10 cellular contexts compared by ENCODE assay signal in genomic region chr1:162070825-162071224, GRCh38. TPM values are rescaled to one million over a fixed set of nuclear protein-coding genes. Genes with fewer than 3 reads are reported as not detected.
DNase-seq lines count a peak whose midpoint lies in the region; ATAC-seq, FAIRE-seq and TF ChIP-seq lines count a peak whose summit lies in the region.
"Had no signal": no experiment of that assay in that cellular context is flagged by ENCODE, and none has a peak within 500 bp of the region (broad histone marks: within the 10 kb centered on the region; RNA-seq: fewer than 3 reads in every experiment).

No MANE protein-coding gene starts in this region.

- BruUV-seq in K562 (replicated peaks; lab: Mats Ljungman, UMichigan) = no TSS peak

- FAIRE-seq in K562 (lab: Jason Lieb, UNC) = no peak

- no peak overlapping the region for H3K27ac ChIP-seq in K562 (ENCODE audit: extremely low read depth, low read depth, low read length)
- peak overlapping the region; percentile 42 to 79 for H3K27ac ChIP-seq in liver (ENCODE audit: low read depth in 1 of 2, low read length in 2 of 2)
- H3K27ac ChIP-seq in tibial artery = no peak overlapping the region

- H2AFZ ChIP-seq in K562 (ENCODE audit: low read depth, low read length) = no peak overlapping the region

- H3K9me3 ChIP-seq in K562 (replicated peaks; ENCODE audit: control insufficient read depth, insufficient read depth, low read depth, low read length) = no peaks in the 10 kb centered on the region
- no peaks in the 10 kb centered on the region for H3K9me3 ChIP-seq in liver (ENCODE audit: control insufficient read depth in 4 of 4, low read length in 3 of 4)
- H3K9me3 ChIP-seq in tibial artery = peaks cover 0 to 6% (median 0%) of the 10 kb centered on the region in 3 donors
- H3K9me3 ChIP-seq: SK-N-SH had no signal

- H3K4me3 Mint-ChIP-seq in activated T-cell treated with anti-CD3 and anti-CD28 coated beads, Interleukin-2, amount 50 U/mL, for 24 hours = peak overlapping the region; percentile 76
- H3K4me3 Mint-ChIP-seq in HFFc6 = no peak overlapping the region; the same call in 1 of the 2 replicates

- in situ Hi-C loops in K562 (cut with MboI) = no loop called here

- H3K79me2 ChIP-seq in K562 (ENCODE audit: control insufficient read depth, insufficient read depth, low read length) = no peaks in the 10 kb centered on the region

- H3K9me1 ChIP-seq in K562 (ENCODE audit: control insufficient read depth, insufficient read depth, low read length) = no peaks in the 10 kb centered on the region

- no peak for TF ChIP-seq RAD21 in K562 (CRISPR knock-in tag; conservative IDR thresholded peaks at IDR 0.05 in 1 of 2, IDR thresholded peaks at IDR 0.05 in 1 of 2)
- TF ChIP-seq RAD21 in liver (IDR thresholded peaks at IDR 0.05) = no peak

- H3K4me3 ChIP-seq in K562 = no peak overlapping the region
- peak overlapping the region; percentile 71 to 96 (median 92) for H3K4me3 ChIP-seq in liver (ENCODE audit: low read depth in 1 of 3, low read length in 3 of 3)
- peak overlapping the region; percentile 56 to 75 for H3K4me3 ChIP-seq in tibial artery

- H3K9ac ChIP-seq in K562 (ENCODE audit: insufficient read depth in 1 of 2, low read depth in 2 of 2, low read length in 2 of 2) (no peak overlapping the region), liver (ENCODE audit: low read depth in 1 of 2, low read length in 2 of 2) (peak overlapping the region; percentile 1 to 17)
- H3K9ac ChIP-seq: SK-N-SH had no signal

- TF ChIP-seq CTCF in K562 (IDR thresholded peaks at IDR 0.05 in 2 of 3, conservative IDR thresholded peaks at IDR 0.05 in 1 of 3; ENCODE audit: insufficient read depth in 2 of 3, low read depth in 1 of 3, low read length in 3 of 3) (no peak), liver (IDR thresholded peaks at IDR 0.05; ENCODE audit: low read depth, low read length, missing input control) (no peak), tibial artery (IDR thresholded peaks at IDR 0.05) (no peak), HFFc6 (IDR thresholded peaks at IDR 0.05) (no peak)

- ATAC-seq in K562 = no peak
- no peak for ATAC-seq in GM21423 (IDR thresholded peaks at IDR 0.05; ENCODE audit: unreplicated experiment)
- no peak for ATAC-seq in HG03135 (IDR thresholded peaks at IDR 0.05; ENCODE audit: unreplicated experiment)

- no peaks in the 10 kb centered on the region for H3K36me3 ChIP-seq in K562 (ENCODE audit: control insufficient read depth, insufficient read depth, low read length)
- H3K36me3 ChIP-seq in liver (ENCODE audit: control insufficient read depth in 4 of 4, insufficient read depth in 3 of 4, low read depth in 1 of 4, low read length in 3 of 4) = no peaks in the 10 kb centered on the region
- no peaks in the 10 kb centered on the region for H3K36me3 ChIP-seq in tibial artery

- H3K4me1 ChIP-seq in K562 (replicated peaks in 1 of 2; ENCODE audit: control insufficient read depth in 2 of 2, insufficient read depth in 2 of 2, low read length in 2 of 2) = peaks cover 8 to 12% of the 10 kb centered on the region in 2 experiments; a peak in 4 of 5 replicates
- H3K4me1 ChIP-seq in liver (ENCODE audit: control insufficient read depth in 4 of 4, insufficient read depth in 4 of 4, low read length in 3 of 4) = peaks cover 3 to 28% (median 25%) of the 10 kb centered on the region in 4 donors
- peaks cover 0 to 27% (median 15%) of the 10 kb centered on the region in 4 donors for H3K4me1 ChIP-seq in tibial artery

- peaks cover 80% of the 10 kb centered on the region for H3K27me3 Mint-ChIP-seq in activated T-cell treated with anti-CD3 and anti-CD28 coated beads, Interleukin-2, amount 50 U/mL, for 24 hours
- H3K27me3 Mint-ChIP-seq in HFFc6 (ENCODE audit: insufficient read depth) = peaks cover 19% of the 10 kb centered on the region

- peaks cover 8% of the 10 kb centered on the region; the same call in 1 of the 2 replicates for H4K20me1 ChIP-seq in K562 (replicated peaks; ENCODE audit: control insufficient read depth, insufficient read depth, low read length)

- TF ChIP-seq POLR2A in K562 (conservative IDR thresholded peaks at IDR 0.05) = no peak

- no peaks in the 10 kb centered on the region for H3K36me3 Mint-ChIP-seq in activated T-cell treated with anti-CD3 and anti-CD28 coated beads, Interleukin-2, amount 50 U/mL, for 24 hours (ENCODE audit: low read depth)
- H3K36me3 Mint-ChIP-seq in HFFc6 (ENCODE audit: low read depth) = peaks cover 16% of the 10 kb centered on the region
- H3K36me3 Mint-ChIP-seq: stimulated activated memory B cell treated with anti-CD40 and anti-IgM and Interleukin-4, amounts not matched to agents 10 μg/mL and 1 μg/mL and 100 μg/mL, for 72 hours had no signal

- peaks cover 12% of the 10 kb centered on the region for H3K4me1 Mint-ChIP-seq in activated T-cell treated with anti-CD3 and anti-CD28 coated beads, Interleukin-2, amount 50 U/mL, for 24 hours (ENCODE audit: low read depth)
- H3K4me1 Mint-ChIP-seq in HFFc6 (ENCODE audit: low read depth) = no peaks in the 10 kb centered on the region

- H3K27me3 ChIP-seq in K562 (ENCODE audit: control insufficient read depth in 2 of 2, insufficient read depth in 2 of 2, low read length in 2 of 2) (peaks cover 16 to 23% of the 10 kb centered on the region in 2 experiments), liver (ENCODE audit: control insufficient read depth in 4 of 4, insufficient read depth in 4 of 4, low read length in 3 of 4) (no peaks in the 10 kb centered on the region), tibial artery (peaks cover 0 to 27% of the 10 kb centered on the region in 2 donors)

- peak; percentile 28 for DNase-seq in activated T-cell treated with anti-CD3 and anti-CD28 coated beads, Interleukin-2, amount 50 U/mL, for 24 hours
- DNase-seq in activated T-cell treated with anti-CD3 and anti-CD28 coated beads, Interleukin-2, amount 50 U/mL, for 1 hour = no peak
- DNase-seq in K562 (ENCODE audit: extremely low read depth in 1 of 4, low spot score in 3 of 4) (no peak), tibial artery (no peak), HFFc6 (no peak)
- DNase-seq: SK-N-SH had no signal

- intact Hi-C loops in K562 (cut with micrococcal nuclease) (no loop called here), tibial artery (cut with DNase I; ENCODE audit: low total_unique reads) (loop anchor here (10.0 kb wide), 1 partner anchor 144 kb away; no protein-coding TSS in a partner anchor)

- POLR2A ChIA-PET in K562 (lab: Yijun Ruan, JAX) = interaction anchor here (1.6 kb wide), 1 partner anchor 16 kb away, joined by 8 read pairs; no protein-coding TSS in a partner anchor

- no peaks in the 10 kb centered on the region for H3K9me3 Mint-ChIP-seq in activated T-cell treated with anti-CD3 and anti-CD28 coated beads, Interleukin-2, amount 50 U/mL, for 24 hours
- peaks cover 17% of the 10 kb centered on the region for H3K9me3 Mint-ChIP-seq in HFFc6
- H3K9me3 Mint-ChIP-seq: stimulated activated memory B cell treated with anti-CD40 and anti-IgM and Interleukin-4, amounts not matched to agents 10 μg/mL and 1 μg/mL and 100 μg/mL, for 72 hours had no signal

- H3K27ac Mint-ChIP-seq in activated T-cell treated with anti-CD3 and anti-CD28 coated beads, Interleukin-2, amount 50 U/mL, for 24 hours = no peak overlapping the region
- no peak overlapping the region for H3K27ac Mint-ChIP-seq in HFFc6
- H3K27ac Mint-ChIP-seq: stimulated activated memory B cell treated with anti-CD40 and anti-IgM and Interleukin-4, amounts not matched to agents 10 μg/mL and 1 μg/mL and 100 μg/mL, for 72 hours had no signal

- no peak for TF ChIP-seq EP300 in K562 (IDR thresholded peaks at IDR 0.05; ENCODE audit: low read length)

- CTCF ChIA-PET in K562 (lab: Yijun Ruan, JAX; ENCODE audit: low intra/inter-chr PET ratio) = no interaction called here

- H3K4me2 ChIP-seq in K562 (ENCODE audit: insufficient read depth, low read length) = no peak overlapping the region

- 18% methylated on average over 7 of the region's 7 CpGs for WGBS in K562 (ENCODE audit: insufficient coverage, low coverage, missing lambda C conversion rate)
- 22% methylated on average over 7 of the region's 7 CpGs for WGBS in liver

RNA-seq across cellular contexts. Expression of gene NOS1AP, which starts 1.3 kb away (rescaled TPM):
- 2.7 and 3.0 TPM in 2 replicates for total RNA-seq in K562 (2011; cell fraction: chromatin; rRNA removed; ENCODE audit: low replicate concordance)
- total RNA-seq in K562 (2011; cell fraction: nucleolus; rRNA removed) = 1.7 and 2.5 TPM in 2 replicates
- 2.3 and 2.8 TPM in 2 replicates for total RNA-seq in K562 (2011; cell fraction: nucleoplasm; rRNA removed)
- total RNA-seq in K562 (2014; rRNA removed) (0.41 and 0.45 TPM in 2 replicates), K562 (2014; rRNA removed; fragmentation: Illumina TruSeq; extraction: Trizol) (0.13 and 0.15 TPM in 2 replicates), K562 (2015; rRNA removed; fragmentation: Illumina TruSeq; extraction: Trizol) (0.15 and 0.18 TPM in 2 replicates), K562 (2021) (0.54 and 0.95 TPM in 2 replicates), liver (10 to 100 TPM in 1 of 2 donors, 1 to 10 TPM in 1; 1.4 to 13.0 TPM)
- polyA plus RNA-seq in K562 (2011; rRNA removed) (0.22 and 0.45 TPM in 2 replicates), K562 (2014; fragmentation: Illumina TruSeq; extraction: Trizol) (0.27 and 0.46 TPM in 2 replicates), K562 (2014; fragmentation: Nextera tagmentation; extraction: Ambion mirVana) (under 1 TPM; 0.07 to 0.10 TPM), K562 (2014; rRNA removed) (1.5 TPM in 2 replicates), liver (1 to 10 TPM; 3.5 to 5.5 TPM)
- 0.38 and 0.64 TPM in 2 replicates for polyA plus RNA-seq in K562 (2011; cell fraction: cytosol; rRNA removed)
- 1.5 and 1.9 TPM in 2 replicates for polyA plus RNA-seq in K562 (2011; cell fraction: nucleus; rRNA removed)
- 0.35 and 1.0 TPM in 2 replicates for polyA plus RNA-seq in K562 (2012)
- 0.91 and 1.1 TPM in 2 replicates for polyA minus RNA-seq in K562 (2011; rRNA and poly(A)+ RNA removed)
- 0.48 and 1.4 TPM in 2 replicates for polyA minus RNA-seq in K562 (2011; cell fraction: cytosol; rRNA and poly(A)+ RNA removed)
- 1.6 and 2.9 TPM in 2 replicates for polyA minus RNA-seq in K562 (2011; cell fraction: nucleus; rRNA and poly(A)+ RNA removed)
- under 1 TPM; 0.11 to 0.62 (median 0.29) TPM for total RNA-seq in HFFc6 (2021; fragmentation: NEBNext Ultra II Directional; extraction: Animal tissue kit (Norgen Biotek cat#: 25700))

RNA-seq across cellular contexts. Expression of gene OLFML2B, which starts 47.2 kb away (rescaled TPM):
- not detected in 2 replicates for total RNA-seq in K562 (2011; cell fraction: chromatin; rRNA removed; ENCODE audit: low replicate concordance)
- not detected in 2 replicates for total RNA-seq in K562 (2011; cell fraction: nucleolus; rRNA removed)
- total RNA-seq in K562 (2011; cell fraction: nucleoplasm; rRNA removed) = not detected in 2 replicates
- total RNA-seq in K562 (2014; rRNA removed) (not detected in 2 replicates), K562 (2014; rRNA removed; fragmentation: Illumina TruSeq; extraction: Trizol) (not detected in 2 replicates), K562 (2015; rRNA removed; fragmentation: Illumina TruSeq; extraction: Trizol) (not detected in 2 replicates), K562 (2021) (not detected in 2 replicates), liver (under 1 TPM; 0.65 to 0.84 TPM)
- polyA plus RNA-seq in K562 (2011; rRNA removed) (not detected in 2 replicates), K562 (2014; fragmentation: Illumina TruSeq; extraction: Trizol) (not detected in 2 replicates), K562 (2014; fragmentation: Nextera tagmentation; extraction: Ambion mirVana) (not detected), K562 (2014; rRNA removed) (not detected in 2 replicates), liver (under 1 TPM; 0.54 to 0.82 TPM)
- polyA plus RNA-seq in K562 (2011; cell fraction: cytosol; rRNA removed) = not detected in 2 replicates
- polyA plus RNA-seq in K562 (2011; cell fraction: nucleus; rRNA removed) = not detected in 2 replicates
- polyA plus RNA-seq in K562 (2012) = not detected in 2 replicates
- polyA minus RNA-seq in K562 (2011; rRNA and poly(A)+ RNA removed) = not detected in 2 replicates
- polyA minus RNA-seq in K562 (2011; cell fraction: cytosol; rRNA and poly(A)+ RNA removed) = not detected in 2 replicates
- not detected in 2 replicates for polyA minus RNA-seq in K562 (2011; cell fraction: nucleus; rRNA and poly(A)+ RNA removed)
- total RNA-seq in HFFc6 (2021; fragmentation: NEBNext Ultra II Directional; extraction: Animal tissue kit (Norgen Biotek cat#: 25700)) = 1 to 10 TPM; 4.9 to 9.1 (median 7.0) TPM

Comparison
In these comparisons a context has a peak if more than half of its experiments do, and no peak if none do; other contexts are left out.
1. H3K27ac ChIP-seq: peak in liver (2 of 2); none in K562 (single experiment) and tibial artery (0 of 2).
2. H3K9ac ChIP-seq: peak in liver (2 of 2); none in K562 (0 of 2).